ENCODE assay signal across 1 cellular context in genomic region chr7:2008101-2008935, GRCh38.
TF ChIP-seq lines count a peak whose summit lies in the region.

No MANE protein-coding gene starts in this region.

TF ChIP-seq in H1, 55 proteins besides CTCF, POLR2A, EP300 and RAD21 (continued from another document):
- TF ChIP-seq USF2 (IDR thresholded peaks at IDR 0.05; ENCODE audit: low read length) (no peak), CTBP2 (IDR thresholded peaks at IDR 0.05; ENCODE audit: borderline replicate concordance, insufficient read depth, insufficient read length, low read length) (no peak)
